Comparison of ENCODE assay signal across 12 cellular contexts in genomic region chr18:33123852-33124251, GRCh38.
DNase-seq lines count a peak whose midpoint lies in the region; ATAC-seq and TF ChIP-seq lines count a peak whose summit lies in the region.
"Had no signal": no experiment of that assay in that cellular context is flagged by ENCODE, and none has a peak within 500 bp of the region (broad histone marks: within the 10 kb centered on the region; RNA-seq: fewer than 3 reads in every experiment).

No MANE protein-coding gene starts in this region.

- H3K9me3 ChIP-seq in osteoblast (ENCODE audit: low read depth, low read length) (no peaks in the 10 kb centered on the region), adrenal gland (replicated peaks in 1 of 3) (no peaks in the 10 kb centered on the region)
- H3K9me3 ChIP-seq: prostate gland had no signal

- no peaks in the 10 kb centered on the region for H3K4me1 ChIP-seq in osteoblast (ENCODE audit: insufficient read depth, low read length)
- H3K4me1 ChIP-seq in adrenal gland (replicated peaks in 1 of 2) = no peaks in the 10 kb centered on the region
- H3K4me1 ChIP-seq: prostate gland had no signal

- H3K36me3 ChIP-seq in osteoblast (ENCODE audit: insufficient read depth, low read length) (no peaks in the 10 kb centered on the region), adrenal gland (replicated peaks in 1 of 2) (no peaks in the 10 kb centered on the region)
- H3K36me3 ChIP-seq: prostate gland had no signal

- DNase-seq in NCI-H1092 treated with DMSO at 0.1 percent for 48 hours (lab: John Stamatoyannopoulos, UW) (peak; percentile 92), NCI-H2029 (lab: John Stamatoyannopoulos, UW) (peak; percentile 70), NCI-H69 (lab: John Stamatoyannopoulos, UW) (peak; percentile 97), osteoblast (ENCODE audit: insufficient read length, low spot score, missing footprints) (no peak), adrenal gland (no peak), CD14-positive monocyte (ENCODE audit: low spot score) (no peak)
- no peak for DNase-seq in activated naive CD4-positive, alpha-beta T cell treated with anti-CD3 and anti-CD28 coated beads, Interleukin-2, amount 50 U/mL, for 72 hours (ENCODE audit: low spot score in 2 of 2)
- DNase-seq: activated CD4-positive, CD25-positive, alpha-beta regulatory T cell treated with anti-CD3 and anti-CD28 coated beads, Interleukin-2, amount 50 U/mL, for 72 hours; AML-193; Kasumi-1 had no signal

- no peaks in the 10 kb centered on the region for H4K20me1 ChIP-seq in osteoblast (ENCODE audit: insufficient read depth, low read length)

- H3K27me3 Mint-ChIP-seq in CD14-positive monocyte (ENCODE audit: low read depth in 3 of 3) = peaks cover 0 to 5% (median 3%) of the 10 kb centered on the region in 3 donors

- ATAC-seq in activated naive CD4-positive, alpha-beta T cell treated with anti-CD3 and anti-CD28 coated beads, Interleukin-2, amount 50 U/mL, for 72 hours = no peak

- H3K9me3 Mint-ChIP-seq in activated naive CD4-positive, alpha-beta T cell treated with anti-CD3 and anti-CD28 coated beads, Interleukin-2, amount 50 U/mL, for 72 hours = no peaks in the 10 kb centered on the region
- H3K9me3 Mint-ChIP-seq in CD14-positive monocyte = peaks cover 0 to 3% (median 0%) of the 10 kb centered on the region in 7 donors

- TF ChIP-seq CTCF in osteoblast (IDR thresholded peaks at IDR 0.05; ENCODE audit: extremely low read depth, low read depth, low read length) (no peak), adrenal gland (IDR thresholded peaks at IDR 0.05) (no peak), CD14-positive monocyte (IDR thresholded peaks at IDR 0.05) (no peak)

- H3K27ac Mint-ChIP-seq in activated naive CD4-positive, alpha-beta T cell treated with anti-CD3 and anti-CD28 coated beads, Interleukin-2, amount 50 U/mL, for 72 hours = no peak overlapping the region
- H3K27ac Mint-ChIP-seq in CD14-positive monocyte = no peak overlapping the region

- intact Hi-C loops in adrenal gland (cut with DNase I) = no loop called here
- intact Hi-C loops in CD14-positive monocyte (cut with micrococcal nuclease) = no loop called here

- no peak for TF ChIP-seq POLR2A in adrenal gland (IDR thresholded peaks at IDR 0.05)

- no peak overlapping the region for H3K27ac ChIP-seq in osteoblast (ENCODE audit: low read depth, low read length)
- H3K27ac ChIP-seq in adrenal gland = no peak overlapping the region
- H3K27ac ChIP-seq: prostate gland had no signal

- no peak overlapping the region for H3K4me3 Mint-ChIP-seq in CD14-positive monocyte
- H3K4me3 Mint-ChIP-seq: nephron had no signal

- H3K4me2 ChIP-seq in osteoblast (ENCODE audit: insufficient read depth, low read length) = no peak overlapping the region

- 61 to 70% (median 64%) methylated on average over 5 of the region's 5 CpGs for WGBS in adrenal gland, 4 donors

- H3K27me3 ChIP-seq in osteoblast (ENCODE audit: insufficient read depth, low read length) (no peaks in the 10 kb centered on the region), adrenal gland (no peaks in the 10 kb centered on the region)

- H3K4me1 Mint-ChIP-seq in CD14-positive monocyte = no peaks in the 10 kb centered on the region
- H3K4me1 Mint-ChIP-seq: nephron had no signal

- no peaks in the 10 kb centered on the region for H3K79me2 ChIP-seq in osteoblast (ENCODE audit: insufficient read depth, low read length)

- no peak overlapping the region for H3K4me3 ChIP-seq in osteoblast (ENCODE audit: insufficient read depth, low read length)
- no peak overlapping the region for H3K4me3 ChIP-seq in adrenal gland
- H3K4me3 ChIP-seq: prostate gland had no signal

- H3K36me3 Mint-ChIP-seq in activated naive CD4-positive, alpha-beta T cell treated with anti-CD3 and anti-CD28 coated beads, Interleukin-2, amount 50 U/mL, for 72 hours = no peaks in the 10 kb centered on the region
- no peaks in the 10 kb centered on the region for H3K36me3 Mint-ChIP-seq in CD14-positive monocyte

- H2AFZ ChIP-seq in osteoblast (ENCODE audit: low read length) = peak overlapping the region; percentile 47

Comparison
In these comparisons a context has a peak if more than half of its experiments do, and no peak if none do; other contexts are left out.
1. DNase-seq: peak in NCI-H1092 treated with DMSO at 0.1 percent for 48 hours (single experiment), NCI-H2029 (single experiment) and NCI-H69 (single experiment); none in osteoblast (single experiment), adrenal gland (0 of 7), activated naive CD4-positive, alpha-beta T cell treated with anti-CD3 and anti-CD28 coated beads, Interleukin-2, amount 50 U/mL, for 72 hours (0 of 2) and CD14-positive monocyte (single experiment).